In the genomic region with DNA sequence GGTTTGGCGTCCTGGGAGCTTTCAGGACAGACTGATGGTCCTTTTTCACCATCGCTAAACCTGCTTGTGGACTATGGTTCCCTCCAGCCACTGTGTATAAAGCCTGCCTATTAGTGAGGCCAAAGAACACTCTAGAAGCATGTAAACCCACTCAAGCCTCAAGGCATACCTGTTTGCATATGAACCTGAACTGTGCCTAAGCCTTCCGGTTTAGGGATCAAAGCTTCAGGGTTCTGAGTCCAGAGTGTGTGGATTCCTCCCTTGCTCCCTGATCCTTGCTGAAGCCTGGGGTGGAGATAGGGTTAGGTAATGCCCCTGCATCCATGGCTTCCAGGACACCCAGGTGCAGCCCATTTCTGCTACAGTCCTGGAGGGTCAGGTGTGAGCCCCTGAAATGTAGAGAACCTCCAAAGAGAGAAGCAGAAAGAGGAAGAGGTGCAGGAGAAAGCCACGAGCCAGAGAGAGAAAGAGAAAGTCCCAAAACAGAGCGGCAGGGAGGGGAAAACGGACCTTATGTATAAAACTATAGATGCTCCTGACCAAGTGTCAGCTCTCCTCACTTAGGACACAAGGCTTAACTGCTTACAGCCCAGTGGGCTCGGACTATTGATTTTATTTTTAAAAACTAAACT, we compare ENCODE assay signal across 10 cellular contexts.
DNase-seq lines count a peak whose midpoint lies in the region; ATAC-seq and TF ChIP-seq lines count a peak whose summit lies in the region.
"Had no signal": no experiment of that assay in that cellular context is flagged by ENCODE, and none has a peak within 500 bp of the region (broad histone marks: within the 10 kb centered on the region; RNA-seq: fewer than 3 reads in every experiment).

No MANE protein-coding gene starts in this region.

- no peaks in the 10 kb centered on the region for H3K9me2 ChIP-seq in hepatocyte (replicated peaks; ENCODE audit: insufficient read depth)

- no peaks in the 10 kb centered on the region for H3K9me3 Mint-ChIP-seq in activated T-cell treated with anti-CD3 and anti-CD28 coated beads, Interleukin-2, amount 50 U/mL, for 4 hours
- H3K9me3 Mint-ChIP-seq in activated CD4-positive, alpha-beta memory T cell treated with anti-CD3 and anti-CD28 coated beads for 36 hours, result no peaks in the 10 kb centered on the region
- no peaks in the 10 kb centered on the region for H3K9me3 Mint-ChIP-seq in stimulated activated naive B cell treated with anti-CD40 and anti-IgM and Interleukin-4, amounts not matched to agents 10 μg/mL and 1 μg/mL and 100 μg/mL, for 72 hours

- TF ChIP-seq CTCF in hepatocyte (IDR thresholded peaks at IDR 0.05; ENCODE audit: poor library complexity) (no peak), heart right ventricle (IDR thresholded peaks at IDR 0.05) (no peak)

- peak in 1 of 2 donors; percentile 4 for ATAC-seq in activated T-cell treated with anti-CD3 and anti-CD28 coated beads, Interleukin-2, amount 50 U/mL, for 4 hours
- ATAC-seq in stimulated activated naive B cell treated with anti-CD40 and anti-IgM and Interleukin-4, amounts not matched to agents 10 μg/mL and 1 μg/mL and 100 μg/mL, for 72 hours (replicated peaks), result peak in 1 of 2 donors; percentile 31
- no peak for ATAC-seq in heart right ventricle

- CTCF ChIA-PET in activated CD4-positive, alpha-beta memory T cell treated with anti-CD3 and anti-CD28 coated beads for 36 hours (lab: Charles Lee), result interaction anchor here (0.6 to 7.6 kb wide), 13 partner anchors 10 to 140 kb away, joined by 3 to 90 read pairs (median 5); no protein-coding TSS in a partner anchor

- H3K9me3 ChIP-seq in hepatocyte (ENCODE audit: low read depth), result no peaks in the 10 kb centered on the region
- H3K9me3 ChIP-seq in heart right ventricle, result no peaks in the 10 kb centered on the region
- H3K9me3 ChIP-seq: left ventricle myocardium inferior had no signal

- H3K4me2 ChIP-seq in hepatocyte, result peak overlapping the region; percentile 65

- POLR2A ChIA-PET in activated CD4-positive, alpha-beta memory T cell treated with anti-CD3 and anti-CD28 coated beads for 36 hours (lab: Charles Lee), result interaction anchor here (1.2 to 2.4 kb wide), 3 partner anchors 10 to 117 kb away, joined by 3 to 11 read pairs (median 10); a partner anchor contains a TSS

- H3K27me3 ChIP-seq in hepatocyte (no peaks in the 10 kb centered on the region), heart right ventricle (peaks cover 0 to 49% (median 26%) of the 10 kb centered on the region in 7 donors)

- H3K36me3 Mint-ChIP-seq in activated T-cell treated with anti-CD3 and anti-CD28 coated beads, Interleukin-2, amount 50 U/mL, for 4 hours (ENCODE audit: insufficient read depth), result peaks cover 4% of the 10 kb centered on the region
- H3K36me3 Mint-ChIP-seq in activated CD4-positive, alpha-beta memory T cell treated with anti-CD3 and anti-CD28 coated beads for 36 hours, result no peaks in the 10 kb centered on the region
- H3K36me3 Mint-ChIP-seq in stimulated activated naive B cell treated with anti-CD40 and anti-IgM and Interleukin-4, amounts not matched to agents 10 μg/mL and 1 μg/mL and 100 μg/mL, for 72 hours, result peaks cover 3 to 7% of the 10 kb centered on the region in 2 donors

- no peak overlapping the region for H3K27ac ChIP-seq in hepatocyte
- peak overlapping the region in 1 of 10 donors; percentile 61 for H3K27ac ChIP-seq in heart right ventricle
- H3K27ac ChIP-seq: left ventricle myocardium inferior had no signal

- H3K4me3 Mint-ChIP-seq in activated T-cell treated with anti-CD3 and anti-CD28 coated beads, Interleukin-2, amount 50 U/mL, for 4 hours, result peak overlapping the region; percentile 85
- peak overlapping the region; percentile 75 for H3K4me3 Mint-ChIP-seq in activated CD4-positive, alpha-beta memory T cell treated with anti-CD3 and anti-CD28 coated beads for 36 hours
- peak overlapping the region; percentile 2 to 52 for H3K4me3 Mint-ChIP-seq in stimulated activated naive B cell treated with anti-CD40 and anti-IgM and Interleukin-4, amounts not matched to agents 10 μg/mL and 1 μg/mL and 100 μg/mL, for 72 hours

- H3K4me1 ChIP-seq in hepatocyte (ENCODE audit: insufficient read depth), result peaks cover 5% of the 10 kb centered on the region
- H3K4me1 ChIP-seq in heart right ventricle, result peaks cover 0 to 5% (median 0%) of the 10 kb centered on the region in 9 donors
- H3K4me1 ChIP-seq: left ventricle myocardium inferior had no signal

- H4K20me1 ChIP-seq in hepatocyte (ENCODE audit: insufficient read depth, poor library complexity, severe bottlenecking), result no peaks in the 10 kb centered on the region

- H3K27me3 Mint-ChIP-seq in activated T-cell treated with anti-CD3 and anti-CD28 coated beads, Interleukin-2, amount 50 U/mL, for 4 hours (ENCODE audit: low read depth), result no peaks in the 10 kb centered on the region
- no peaks in the 10 kb centered on the region for H3K27me3 Mint-ChIP-seq in activated CD4-positive, alpha-beta memory T cell treated with anti-CD3 and anti-CD28 coated beads for 36 hours
- H3K27me3 Mint-ChIP-seq in stimulated activated naive B cell treated with anti-CD40 and anti-IgM and Interleukin-4, amounts not matched to agents 10 μg/mL and 1 μg/mL and 100 μg/mL, for 72 hours, result no peaks in the 10 kb centered on the region

- H3K27ac Mint-ChIP-seq in activated CD4-positive, alpha-beta memory T cell treated with anti-CD3 and anti-CD28 coated beads for 36 hours, result peak overlapping the region; percentile 74
- H3K27ac Mint-ChIP-seq in stimulated activated naive B cell treated with anti-CD40 and anti-IgM and Interleukin-4, amounts not matched to agents 10 μg/mL and 1 μg/mL and 100 μg/mL, for 72 hours, result peak overlapping the region; percentile 81

- 81% methylated on average over 7 of the region's 7 CpGs for WGBS in hepatocyte (ENCODE audit: low lambda C conversion rate, missing lambda C conversion rate)
- 82 to 86% methylated on average over 7 of the region's 7 CpGs for WGBS in heart right ventricle, 2 donors

- H3K79me2 ChIP-seq in hepatocyte, result no peaks in the 10 kb centered on the region

- no peak overlapping the region for H2AFZ ChIP-seq in hepatocyte

- DNase-seq in activated T-cell treated with anti-CD3 and anti-CD28 coated beads, Interleukin-2, amount 50 U/mL, for 4 hours, result no peak
- DNase-seq in activated T-cell treated with anti-CD3 and anti-CD28 coated beads for 4 hours (no peak), hepatocyte (ENCODE audit: low spot score) (no peak), NCI-H2107 treated with DMSO at 0.1 percent for 48 hours (lab: John Stamatoyannopoulos, UW; ENCODE audit: unreplicated experiment) (no peak), NCI-H226 (no peak), heart right ventricle (no peak)
- no peak for DNase-seq in activated CD4-positive, alpha-beta memory T cell treated with anti-CD3 and anti-CD28 coated beads for 36 hours
- no peak for DNase-seq in stimulated activated naive B cell treated with anti-CD40 and anti-IgM and Interleukin-4, amounts not matched to agents 10 μg/mL and 1 μg/mL and 100 μg/mL, for 72 hours
- DNase-seq: DMS79, left ventricle myocardium inferior had no signal

- H3K4me3 ChIP-seq in hepatocyte (no peak overlapping the region), heart right ventricle (peak overlapping the region in 1 of 10 donors; percentile 39)
- H3K4me3 ChIP-seq: left ventricle myocardium inferior had no signal

- intact Hi-C loops in activated CD4-positive, alpha-beta memory T cell treated with anti-CD3 and anti-CD28 coated beads for 36 hours (cut with micrococcal nuclease), result loop anchor here (1.0 to 10.0 kb wide), 6 partner anchors 11 to 534 kb away; a partner anchor contains a TSS
- intact Hi-C loops in heart right ventricle (cut with DNase I), result no loop called here

- no peaks in the 10 kb centered on the region for H3K36me3 ChIP-seq in hepatocyte (replicated peaks; ENCODE audit: insufficient read depth, low read depth)
- H3K36me3 ChIP-seq in heart right ventricle, result no peaks in the 10 kb centered on the region
- H3K36me3 ChIP-seq: left ventricle myocardium inferior had no signal

- peaks cover 85% of the 10 kb centered on the region for H3K4me1 Mint-ChIP-seq in activated T-cell treated with anti-CD3 and anti-CD28 coated beads, Interleukin-2, amount 50 U/mL, for 4 hours (ENCODE audit: low read depth)
- peaks cover 81% of the 10 kb centered on the region for H3K4me1 Mint-ChIP-seq in activated CD4-positive, alpha-beta memory T cell treated with anti-CD3 and anti-CD28 coated beads for 36 hours (ENCODE audit: low read depth)
- H3K4me1 Mint-ChIP-seq in stimulated activated naive B cell treated with anti-CD40 and anti-IgM and Interleukin-4, amounts not matched to agents 10 μg/mL and 1 μg/mL and 100 μg/mL, for 72 hours, result peaks cover 24 to 33% of the 10 kb centered on the region in 2 donors

Comparison
In these comparisons a context has a peak if more than half of its experiments do, and no peak if none do; other contexts are left out.
1. H3K4me3 Mint-ChIP-seq: peak in every context shown above with its lines; median percentile 85 in activated T-cell treated with anti-CD3 and anti-CD28 coated beads, Interleukin-2, amount 50 U/mL, for 4 hours; 75 in activated CD4-positive, alpha-beta memory T cell treated with anti-CD3 and anti-CD28 coated beads for 36 hours; 27 in stimulated activated naive B cell treated with anti-CD40 and anti-IgM and Interleukin-4, amounts not matched to agents 10 μg/mL and 1 μg/mL and 100 μg/mL, for 72 hours.